Comparison of ENCODE assay signal across 8 cellular contexts in genomic region chr16:2475413-2476344, GRCh38. TPM values are rescaled to one million over a fixed set of nuclear protein-coding genes. Genes with fewer than 3 reads are reported as not detected.
DNase-seq lines count a peak whose midpoint lies in the region; FAIRE-seq and TF ChIP-seq lines count a peak whose summit lies in the region.

No MANE protein-coding gene starts in this region.

- peak overlapping the region; percentile 61 to 70 for H3K4me3 Mint-ChIP-seq in CD14-positive monocyte
- H3K4me3 Mint-ChIP-seq in mesothelial cell of epicardium: peak overlapping the region; percentile 68

- peak overlapping the region in 1 of 7 donors; percentile 41 for H3K27ac Mint-ChIP-seq in CD14-positive monocyte
- H3K27ac Mint-ChIP-seq in mesothelial cell of epicardium: no peak overlapping the region

- no peaks in the 10 kb centered on the region for H3F3A ChIP-seq in GM23248 (ENCODE audit: insufficient read depth)

- peaks cover 0 to 9% (median under 1%) of the 10 kb centered on the region in 7 donors for H3K9me3 Mint-ChIP-seq in CD14-positive monocyte
- H3K9me3 Mint-ChIP-seq in mesothelial cell of epicardium: no peaks in the 10 kb centered on the region

- H3K9me3 ChIP-seq in GM23248 (ENCODE audit: low read depth): no peaks in the 10 kb centered on the region

- peak overlapping the region; percentile 93 for H3K4me3 ChIP-seq in GM23248
- peak overlapping the region; percentile 65 for H3K4me3 ChIP-seq in bronchial epithelial cell (ENCODE audit: low read depth, low read length)
- peak overlapping the region; percentile 83 for H3K4me3 ChIP-seq in urinary bladder (ENCODE audit: low read depth, low read length)

- H3K36me3 Mint-ChIP-seq in CD14-positive monocyte (peaks cover 0 to 23% of the 10 kb centered on the region in 2 donors), mesothelial cell of epicardium (no peaks in the 10 kb centered on the region)

- H4K20me1 ChIP-seq in GM23248 (ENCODE audit: insufficient read depth): no peaks in the 10 kb centered on the region

- peak overlapping the region; percentile 69 for H3K9ac ChIP-seq in GM23248

- peak overlapping the region; percentile 59; the same call in 1 of the 2 replicates for H2AFZ ChIP-seq in GM23248

- H3K27ac ChIP-seq in GM23248 (no peak overlapping the region), urinary bladder (ENCODE audit: low read depth) (no peak overlapping the region)

- DNase-seq in CD14-positive monocyte (ENCODE audit: low spot score): no peak
- DNase-seq in GM23248: peak; percentile 33
- DNase-seq in RPMI8226: peak; percentile 65
- no peak for DNase-seq in bronchial epithelial cell (ENCODE audit: low read depth)
- DNase-seq in mesothelial cell of epicardium (ENCODE audit: low spot score in 2 of 2, unreplicated experiment in 2 of 2): no peak
- no peak for DNase-seq in NCI-H774 (lab: John Stamatoyannopoulos, UW)
- no peak for DNase-seq in mesenteric fat pad (ENCODE audit: low spot score)

- H3K27me3 Mint-ChIP-seq in CD14-positive monocyte (ENCODE audit: low read depth in 3 of 3) (peaks cover 19 to 27% (median 23%) of the 10 kb centered on the region in 3 donors), mesothelial cell of epicardium (ENCODE audit: low read depth) (peaks cover 3% of the 10 kb centered on the region)

- intact Hi-C loops in CD14-positive monocyte (cut with micrococcal nuclease): loop anchor here in 1 of 2 donors (1.0 to 10.0 kb wide), 2 partner anchors 13 to 51 kb away; partner anchors contain the start of gene CCNF

- no peaks in the 10 kb centered on the region for H3K36me3 ChIP-seq in GM23248 (ENCODE audit: low read depth)
- H3K36me3 ChIP-seq in bronchial epithelial cell (ENCODE audit: control insufficient read depth, insufficient read depth, low read length): no peaks in the 10 kb centered on the region
- no peaks in the 10 kb centered on the region for H3K36me3 ChIP-seq in urinary bladder (ENCODE audit: insufficient read depth)

- H3K9me2 ChIP-seq in GM23248 (ENCODE audit: insufficient read depth): no peaks in the 10 kb centered on the region

- peak overlapping the region; percentile 70 for H3K4me2 ChIP-seq in GM23248 (ENCODE audit: unreplicated experiment)

- no peak for FAIRE-seq in bronchial epithelial cell (lab: Jason Lieb, UNC)

- TF ChIP-seq CTCF in CD14-positive monocyte (IDR thresholded peaks at IDR 0.05) (no peak), bronchial epithelial cell (IDR thresholded peaks at IDR 0.05; ENCODE audit: insufficient read depth, low read length, severe bottlenecking) (no peak), mesothelial cell of epicardium (IDR thresholded peaks at IDR 0.05; ENCODE audit: unreplicated experiment) (no peak)

- H3K27me3 ChIP-seq in GM23248 (replicated peaks; ENCODE audit: insufficient read depth) (no peaks in the 10 kb centered on the region), bronchial epithelial cell (ENCODE audit: control insufficient read depth, insufficient read depth, low read length) (no peaks in the 10 kb centered on the region)

- in situ Hi-C loops in GM23248 (cut with MboI): no loop called here

- H3K79me2 ChIP-seq in GM23248 (ENCODE audit: insufficient read depth): peaks cover 40% of the 10 kb centered on the region

- WGBS in GM23248 (ENCODE audit: low coverage in 1 of 2, low lambda C conversion rate in 2 of 2, missing lambda C conversion rate in 2 of 2), 2 experiments: 17 to 27% methylated on average over 30 to 48 of the region's 55 CpGs
- 12% methylated on average over 55 of the region's 55 CpGs for WGBS in urinary bladder

- H3K4me1 Mint-ChIP-seq in CD14-positive monocyte (peaks cover 37% of the 10 kb centered on the region), mesothelial cell of epicardium (peaks cover 19% of the 10 kb centered on the region)

- H3K4me1 ChIP-seq in GM23248 (ENCODE audit: insufficient read depth) (no peaks in the 10 kb centered on the region; the same call in 1 of the 2 replicates), urinary bladder (ENCODE audit: insufficient read depth) (no peaks in the 10 kb centered on the region)

RNA-seq across cellular contexts. Expression of gene TBC1D24, which starts 0.8 kb away (rescaled TPM):
- 1 to 10 TPM in 1 of 2 donors, under 1 TPM in 1; 0.76 to 2.1 TPM for polyA plus RNA-seq in CD14-positive monocyte
- 17.8 and 18.7 TPM in 2 replicates for total RNA-seq in GM23248 (2014; rRNA removed; shearing (Covaris generic))
- 9.3 and 10.1 TPM in 2 replicates for polyA plus RNA-seq in GM23248 (2016; fragmentation: Nextera tagmentation; extraction: Ambion mirVana)
- total RNA-seq in bronchial epithelial cell: 4.7 and 5.4 TPM in 2 replicates
- 24.2 to 25.0 TPM (median 24.7 TPM) in 3 replicates for total RNA-seq in mesothelial cell of epicardium
- 11.2 TPM for total RNA-seq in urinary bladder
- polyA plus RNA-seq in urinary bladder: 5.8 TPM
- 24.9 TPM for total RNA-seq in mesenteric fat pad

RNA-seq across cellular contexts. Expression of gene NTN3, which starts 4.6 kb away (rescaled TPM):
- polyA plus RNA-seq in CD14-positive monocyte (not detected), GM23248 (2016; fragmentation: Nextera tagmentation; extraction: Ambion mirVana) (not detected in 2 replicates), urinary bladder (0.19 TPM)
- total RNA-seq in GM23248 (2014; rRNA removed; shearing (Covaris generic)): 1.8 TPM in 1 of 2 replicates, not detected in the other
- total RNA-seq in bronchial epithelial cell (under 0.01 TPM in 1 of 2 replicates, not detected in the other), mesothelial cell of epicardium (17.4 to 17.9 TPM (median 17.5 TPM) in 3 replicates), urinary bladder (5.2 TPM), mesenteric fat pad (not detected)

RNA-seq across cellular contexts. Expression of gene TEDC2, which starts 15.8 kb away (rescaled TPM):
- polyA plus RNA-seq in CD14-positive monocyte: under 1 TPM in 1 of 2 donors, not detected in 1; 0.28 TPM
- 6.8 and 8.3 TPM in 2 replicates for total RNA-seq in GM23248 (2014; rRNA removed; shearing (Covaris generic))
- polyA plus RNA-seq in GM23248 (2016; fragmentation: Nextera tagmentation; extraction: Ambion mirVana): 4.2 and 4.8 TPM in 2 replicates
- total RNA-seq in bronchial epithelial cell: 0.53 and 0.64 TPM in 2 replicates
- total RNA-seq in mesothelial cell of epicardium: 14.5 to 16.0 TPM (median 14.7 TPM) in 3 replicates
- 2.4 TPM for total RNA-seq in urinary bladder
- polyA plus RNA-seq in urinary bladder: 1.1 TPM
- total RNA-seq in mesenteric fat pad: not detected

RNA-seq across cellular contexts. Expression of gene ATP6V0C, which starts 38.1 kb away (rescaled TPM):
- polyA plus RNA-seq in CD14-positive monocyte: 100 to 1,000 TPM; 176 to 187 TPM
- total RNA-seq in GM23248 (2014; rRNA removed; shearing (Covaris generic)): 43.2 and 44.9 TPM in 2 replicates
- polyA plus RNA-seq in GM23248 (2016; fragmentation: Nextera tagmentation; extraction: Ambion mirVana): 186 and 197 TPM in 2 replicates
- 7.9 and 13.2 TPM in 2 replicates for total RNA-seq in bronchial epithelial cell
- total RNA-seq in mesothelial cell of epicardium: 143 to 151 TPM (median 149 TPM) in 3 replicates
- 15.0 TPM for total RNA-seq in urinary bladder
- polyA plus RNA-seq in urinary bladder: 193 TPM
- 203 TPM for total RNA-seq in mesenteric fat pad

RNA-seq across cellular contexts. Expression of gene AMDHD2, which starts 44.5 kb away (rescaled TPM):
- polyA plus RNA-seq in CD14-positive monocyte: 1 to 10 TPM; 6.9 to 8.4 TPM
- total RNA-seq in GM23248 (2014; rRNA removed; shearing (Covaris generic)): 31.9 and 32.8 TPM in 2 replicates
- 15.2 and 16.1 TPM in 2 replicates for polyA plus RNA-seq in GM23248 (2016; fragmentation: Nextera tagmentation; extraction: Ambion mirVana)
- 27.7 and 35.8 TPM in 2 replicates for total RNA-seq in bronchial epithelial cell
- 46.3 to 47.2 TPM (median 46.4 TPM) in 3 replicates for total RNA-seq in mesothelial cell of epicardium
- total RNA-seq in urinary bladder: 16.4 TPM
- polyA plus RNA-seq in urinary bladder: 40.2 TPM
- 45.3 TPM for total RNA-seq in mesenteric fat pad

Comparison
In these comparisons a context has a peak if more than half of its experiments do, and no peak if none do; other contexts are left out.
1. DNase-seq: peak in GM23248 (single experiment) and RPMI8226 (single experiment); none in CD14-positive monocyte (single experiment), bronchial epithelial cell (single experiment), mesothelial cell of epicardium (0 of 2), NCI-H774 (single experiment) and mesenteric fat pad (single experiment).
2. Peak in every context shown above with its lines, with median percentiles within 50 percentile points of each other: H3K4me3 ChIP-seq.